ENCODE assay signal across 26 cellular contexts in the genomic region with DNA sequence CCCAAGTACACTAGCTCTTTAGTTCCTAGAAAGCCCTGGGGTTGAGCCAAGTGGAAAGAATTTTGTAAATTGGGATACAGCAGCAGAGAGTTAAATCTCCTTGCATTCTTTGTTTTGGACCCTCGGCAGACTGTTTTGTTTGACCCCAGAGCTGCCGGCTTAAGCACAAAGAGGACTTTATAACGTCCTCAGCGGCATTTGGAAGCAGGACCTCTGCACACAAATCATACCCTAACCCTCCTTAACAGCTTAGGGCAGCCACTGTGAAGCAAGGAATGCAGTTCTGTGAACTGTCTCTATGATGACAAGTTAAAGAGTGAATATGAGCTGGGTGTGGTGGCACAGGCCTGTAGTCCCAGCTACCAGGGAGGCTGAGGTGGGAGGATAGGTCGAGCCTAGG.
"Had no signal": no experiment of that assay in that cellular context is flagged by ENCODE, and none has a peak within 500 bp of the region (broad histone marks: within the 10 kb centered on the region; RNA-seq: fewer than 3 reads in every experiment).

No MANE protein-coding gene starts in this region.

- H3K9me3 ChIP-seq: ascending aorta, esophagus muscularis mucosa, neutrophil, right lobe of liver, upper lobe of left lung, vagina had no signal

- H3K4me1 Mint-ChIP-seq: activated CD4-positive, alpha-beta memory T cell treated with anti-CD3 and anti-CD28 coated beads, Interleukin-2, amount 10 ng/mL, durations not matched to agents 7 days and 5 days; activated CD4-positive, alpha-beta T cell treated with anti-CD3 and anti-CD28 coated beads, Interleukin-2, amount 10 ng/mL, durations not matched to agents 24 days and 14 days; activated naive CD4-positive, alpha-beta T cell treated with anti-CD3 and anti-CD28 coated beads, Interleukin-2, amount 10 ng/mL, durations not matched to agents 7 days and 5 days; activated naive CD8-positive, alpha-beta T cell treated with anti-CD3 and anti-CD28 coated beads, Interleukin-2, amount 10 ng/mL, durations not matched to agents 7 days and 5 days; naive thymus-derived CD8-positive, alpha-beta T cell had no signal

- H3K4me1 ChIP-seq: ascending aorta, foreskin keratinocyte, right lobe of liver, upper lobe of left lung, vagina had no signal

- DNase-seq: activated CD4-positive, alpha-beta memory T cell treated with anti-CD3 and anti-CD28 coated beads, Interleukin-2, amount 10 ng/mL, durations not matched to agents 7 days and 5 days; activated CD4-positive, alpha-beta T cell treated with anti-CD3 and anti-CD28 coated beads, Interleukin-2, amount 10 ng/mL, durations not matched to agents 24 days and 14 days; activated CD4-positive, CD25-positive, alpha-beta regulatory T cell treated with anti-CD3 and anti-CD28 coated beads, Interleukin-2, amount 50 U/mL, for 72 hours; activated CD8-positive, alpha-beta memory T cell treated with anti-CD3 and anti-CD28 coated beads, Interleukin-2, amount 50 U/mL, for 48 hours; activated gamma-delta T cell; activated naive CD4-positive, alpha-beta T cell treated with anti-CD3 and anti-CD28 coated beads, Interleukin-2, amount 10 ng/mL, durations not matched to agents 7 days and 5 days; activated naive CD8-positive, alpha-beta T cell treated with anti-CD3 and anti-CD28 coated beads, Interleukin-2, amount 10 ng/mL, durations not matched to agents 7 days and 5 days; activated T-cell treated with anti-CD3 and anti-CD28 coated beads, Interleukin-2, amount 50 U/mL, for 24 hours; brain microvascular endothelial cell; cortex of kidney; foreskin keratinocyte; left cardiac atrium; naive thymus-derived CD8-positive, alpha-beta T cell; stimulated activated CD4-positive, alpha-beta T cell treated with anti-CD3 and anti-CD28 coated beads, Interleukin-12 subunit alpha, Interleukin-12 subunit beta, amount 100 ng/mL, for 4 hours; stimulated activated CD4-positive, alpha-beta T cell treated with anti-CD3 and anti-CD28 coated beads, Interleukin-4, amount 100 ng/mL, for 1 hour; T-helper 17 cell; T1000; upper lobe of left lung had no signal

- H3K36me3 ChIP-seq: ascending aorta, brain microvascular endothelial cell, esophagus muscularis mucosa, neutrophil, right lobe of liver, upper lobe of left lung, vagina had no signal

- H3K4me3 ChIP-seq: ascending aorta, esophagus muscularis mucosa, hepatocyte, right lobe of liver, skin epidermis, upper lobe of left lung, vagina had no signal

- H3K27ac ChIP-seq: ascending aorta, brain microvascular endothelial cell, esophagus muscularis mucosa, foreskin keratinocyte, hepatocyte, neutrophil, right lobe of liver, skin epidermis, upper lobe of left lung, vagina had no signal

- H3K36me3 Mint-ChIP-seq: activated naive CD4-positive, alpha-beta T cell treated with anti-CD3 and anti-CD28 coated beads, Interleukin-2, amount 10 ng/mL, durations not matched to agents 7 days and 5 days; activated naive CD8-positive, alpha-beta T cell treated with anti-CD3 and anti-CD28 coated beads, Interleukin-2, amount 10 ng/mL, durations not matched to agents 7 days and 5 days; naive thymus-derived CD8-positive, alpha-beta T cell had no signal

- H3K27ac Mint-ChIP-seq: activated CD4-positive, alpha-beta memory T cell treated with anti-CD3 and anti-CD28 coated beads, Interleukin-2, amount 10 ng/mL, durations not matched to agents 7 days and 5 days; activated CD4-positive, alpha-beta T cell treated with anti-CD3 and anti-CD28 coated beads, Interleukin-2, amount 10 ng/mL, durations not matched to agents 24 days and 14 days; activated naive CD4-positive, alpha-beta T cell treated with anti-CD3 and anti-CD28 coated beads, Interleukin-2, amount 10 ng/mL, durations not matched to agents 7 days and 5 days; activated naive CD8-positive, alpha-beta T cell treated with anti-CD3 and anti-CD28 coated beads, Interleukin-2, amount 10 ng/mL, durations not matched to agents 7 days and 5 days; activated T-cell treated with anti-CD3 and anti-CD28 coated beads, Interleukin-2, amount 50 U/mL, for 24 hours; stimulated activated naive CD8-positive, alpha-beta T cell treated with anti-CD3 and anti-CD28 coated beads, Interleukin-15, Interleukin-2, amounts not matched to agents 100 ng/mL and 50 ng/mL, for 24 hours; T-helper 17 cell had no signal

- H3K4me3 Mint-ChIP-seq: activated CD4-positive, alpha-beta memory T cell treated with anti-CD3 and anti-CD28 coated beads, Interleukin-2, amount 10 ng/mL, durations not matched to agents 7 days and 5 days; activated CD4-positive, alpha-beta T cell treated with anti-CD3 and anti-CD28 coated beads, Interleukin-2, amount 10 ng/mL, durations not matched to agents 24 days and 14 days; activated naive CD4-positive, alpha-beta T cell treated with anti-CD3 and anti-CD28 coated beads, Interleukin-2, amount 10 ng/mL, durations not matched to agents 7 days and 5 days; activated naive CD8-positive, alpha-beta T cell treated with anti-CD3 and anti-CD28 coated beads, Interleukin-2, amount 10 ng/mL, durations not matched to agents 7 days and 5 days; activated T-cell treated with anti-CD3 and anti-CD28 coated beads, Interleukin-2, amount 50 U/mL, for 24 hours; naive thymus-derived CD8-positive, alpha-beta T cell; stimulated activated naive CD8-positive, alpha-beta T cell treated with anti-CD3 and anti-CD28 coated beads, Interleukin-15, Interleukin-2, amounts not matched to agents 100 ng/mL and 50 ng/mL, for 24 hours; T-helper 17 cell had no signal

- H3K27me3 ChIP-seq: ascending aorta, brain microvascular endothelial cell, esophagus muscularis mucosa, foreskin keratinocyte, hepatocyte, neutrophil, right lobe of liver, upper lobe of left lung, vagina had no signal

- H3K9me3 Mint-ChIP-seq: activated CD4-positive, alpha-beta memory T cell treated with anti-CD3 and anti-CD28 coated beads, Interleukin-2, amount 10 ng/mL, durations not matched to agents 7 days and 5 days; activated CD4-positive, alpha-beta T cell treated with anti-CD3 and anti-CD28 coated beads, Interleukin-2, amount 10 ng/mL, durations not matched to agents 24 days and 14 days; activated naive CD4-positive, alpha-beta T cell treated with anti-CD3 and anti-CD28 coated beads, Interleukin-2, amount 10 ng/mL, durations not matched to agents 7 days and 5 days; activated naive CD8-positive, alpha-beta T cell treated with anti-CD3 and anti-CD28 coated beads, Interleukin-2, amount 10 ng/mL, durations not matched to agents 7 days and 5 days; activated T-cell treated with anti-CD3 and anti-CD28 coated beads, Interleukin-2, amount 50 U/mL, for 24 hours; stimulated activated naive CD8-positive, alpha-beta T cell treated with anti-CD3 and anti-CD28 coated beads, Interleukin-15, Interleukin-2, amounts not matched to agents 100 ng/mL and 50 ng/mL, for 24 hours had no signal

- H3K27me3 Mint-ChIP-seq: activated CD4-positive, alpha-beta memory T cell treated with anti-CD3 and anti-CD28 coated beads, Interleukin-2, amount 10 ng/mL, durations not matched to agents 7 days and 5 days; activated CD4-positive, alpha-beta T cell treated with anti-CD3 and anti-CD28 coated beads, Interleukin-2, amount 10 ng/mL, durations not matched to agents 24 days and 14 days; activated naive CD4-positive, alpha-beta T cell treated with anti-CD3 and anti-CD28 coated beads, Interleukin-2, amount 10 ng/mL, durations not matched to agents 7 days and 5 days; activated naive CD8-positive, alpha-beta T cell treated with anti-CD3 and anti-CD28 coated beads, Interleukin-2, amount 10 ng/mL, durations not matched to agents 7 days and 5 days had no signal
